Comparison of ENCODE assay signal across 17 cellular contexts in the genomic region with DNA sequence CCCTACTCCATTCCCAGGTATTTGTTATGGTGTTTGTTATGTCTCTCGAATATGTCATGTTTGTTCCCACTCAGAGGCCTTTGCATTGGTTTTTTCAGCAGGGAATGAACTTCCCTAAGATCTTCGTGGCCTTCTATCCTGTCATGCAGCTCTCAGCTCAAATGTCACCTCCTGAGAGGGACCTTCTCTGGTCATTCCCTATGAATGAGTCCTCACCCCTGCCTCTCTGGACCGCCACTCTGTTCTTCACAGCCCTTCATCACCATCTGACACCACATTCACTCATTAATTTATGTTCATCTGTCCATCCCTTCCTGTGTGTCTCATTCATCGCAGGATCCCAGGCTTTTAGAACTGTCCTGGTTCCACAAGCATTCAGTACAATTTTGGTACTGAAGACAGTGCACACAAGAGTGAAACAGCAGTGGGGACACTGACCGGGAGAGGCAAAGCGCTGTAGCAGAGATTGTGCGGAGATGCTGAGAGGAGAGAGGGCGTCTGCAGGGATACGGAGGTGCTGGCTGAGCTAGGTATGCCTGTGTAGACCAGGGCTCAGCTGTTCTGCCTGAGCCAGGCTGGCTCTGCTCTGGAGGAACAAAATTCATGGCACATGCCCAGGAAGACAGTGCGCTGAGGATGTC.
DNase-seq lines count a peak whose midpoint lies in the region; ATAC-seq, FAIRE-seq and TF ChIP-seq lines count a peak whose summit lies in the region.
"Had no signal": no experiment of that assay in that cellular context is flagged by ENCODE, and none has a peak within 500 bp of the region (broad histone marks: within the 10 kb centered on the region; RNA-seq: fewer than 3 reads in every experiment).

No MANE protein-coding gene starts in this region.

- no peaks in the 10 kb centered on the region for H3K4me1 Mint-ChIP-seq in activated naive CD4-positive, alpha-beta T cell treated with anti-CD3 and anti-CD28 coated beads, Interleukin-2, amount 10 ng/mL, durations not matched to agents 7 days and 5 days

- H3K9me3 Mint-ChIP-seq in activated naive CD4-positive, alpha-beta T cell treated with anti-CD3 and anti-CD28 coated beads, Interleukin-2, amount 10 ng/mL, durations not matched to agents 7 days and 5 days: no peaks in the 10 kb centered on the region

- DNase-seq in right atrium auricular region (ENCODE audit: low spot score) (peak; percentile 28), Right ventricle myocardium inferior (ENCODE audit: missing footprints) (no peak), caudate nucleus (lab: John Stamatoyannopoulos, UW) (peak in 1 of 61 donors; percentile 22), neuronal stem cell (ENCODE audit: low spot score) (no peak), anterior cingulate cortex (lab: John Stamatoyannopoulos, UW) (no peak), small intestine (no peak), frontal cortex (ENCODE audit: low spot score in 2 of 2) (no peak)
- DNase-seq in activated naive CD4-positive, alpha-beta T cell treated with anti-CD3 and anti-CD28 coated beads, Interleukin-2, amount 10 ng/mL, durations not matched to agents 7 days and 5 days: no peak
- DNase-seq: Karpas-422, NCI-H1092, NCI-H2107, NCI-H2227 treated with DMSO at 0.1 percent for 48 hours, NCI-H524 had no signal

- H3K27ac ChIP-seq in right atrium auricular region: no peak overlapping the region
- peak overlapping the region; percentile 75 for H3K27ac ChIP-seq in caudate nucleus (ENCODE audit: low read depth, low read length)
- no peak overlapping the region for H3K27ac ChIP-seq in neuronal stem cell (replicated peaks; ENCODE audit: low read length)
- no peak overlapping the region for H3K27ac ChIP-seq in small intestine (ENCODE audit: low read depth in 1 of 2, low read length in 1 of 2)
- H3K27ac ChIP-seq: BLaER1 had no signal

- FAIRE-seq in small intestine (lab: Jason Lieb, UNC): no peak
- FAIRE-seq in frontal cortex (lab: Jason Lieb, UNC): no peak
- FAIRE-seq: A204.1, GM12892 had no signal

- no peak overlapping the region for H2AFZ ChIP-seq in neuronal stem cell (ENCODE audit: low read length)

- no peak overlapping the region for H3K4me2 ChIP-seq in neuronal stem cell (ENCODE audit: insufficient read depth, low read length, poor library complexity, severe bottlenecking)
- H3K4me2 ChIP-seq: BLaER1 had no signal

- H2AK5ac ChIP-seq in neuronal stem cell (ENCODE audit: low read depth, low read length): no peak overlapping the region

- H2BK5ac ChIP-seq in neuronal stem cell (ENCODE audit: low read length): no peak overlapping the region

- no peaks in the 10 kb centered on the region for H3K9me3 ChIP-seq in right atrium auricular region
- H3K9me3 ChIP-seq in neuronal stem cell (replicated peaks in 1 of 2; ENCODE audit: control insufficient read depth in 2 of 2, insufficient read depth in 1 of 2, low read depth in 1 of 2, low read length in 2 of 2): no peaks in the 10 kb centered on the region
- no peaks in the 10 kb centered on the region for H3K9me3 ChIP-seq in small intestine (ENCODE audit: control insufficient read depth, low read depth)
- H3K9me3 ChIP-seq: BLaER1, MG63 had no signal

- no peak overlapping the region for H2BK15ac ChIP-seq in neuronal stem cell (ENCODE audit: low read length)

- peak overlapping the region; percentile 31 for H3K4ac ChIP-seq in neuronal stem cell (ENCODE audit: low read length)

- no peak overlapping the region for H4K91ac ChIP-seq in neuronal stem cell (ENCODE audit: low read depth, low read length, poor library complexity)

- no peak overlapping the region for H3K27ac Mint-ChIP-seq in activated naive CD4-positive, alpha-beta T cell treated with anti-CD3 and anti-CD28 coated beads, Interleukin-2, amount 10 ng/mL, durations not matched to agents 7 days and 5 days

- WGBS in neuronal stem cell (ENCODE audit: extremely low coverage in 2 of 2, insufficient read length in 2 of 2, insufficient replicate concordance in 1 of 2), 2 donors: no CpG with 5 or more reads among the region's 10 CpGs
- WGBS in small intestine, 3 donors: 93 to 95% (median 94%) methylated on average over 10 of the region's 10 CpGs

- CTCF ChIA-PET in activated naive CD4-positive, alpha-beta T cell treated with anti-CD3 and anti-CD28 coated beads, Interleukin-2, amount 10 ng/mL, durations not matched to agents 7 days and 5 days (lab: Charles Lee): no interaction called here

- no peaks in the 10 kb centered on the region for H3K36me3 ChIP-seq in right atrium auricular region
- no peaks in the 10 kb centered on the region for H3K36me3 ChIP-seq in neuronal stem cell (replicated peaks in 1 of 2; ENCODE audit: control insufficient read depth in 2 of 2, insufficient read depth in 2 of 2, low read length in 2 of 2)
- no peaks in the 10 kb centered on the region for H3K36me3 ChIP-seq in small intestine (ENCODE audit: control insufficient read depth in 2 of 2, insufficient read depth in 2 of 2, low read length in 2 of 2)
- H3K36me3 ChIP-seq: BLaER1, MG63 had no signal

- no peaks in the 10 kb centered on the region for H3K79me1 ChIP-seq in neuronal stem cell (ENCODE audit: low read depth, low read length)

- no peak for ATAC-seq in Right ventricle myocardium inferior

- H3K14ac ChIP-seq in neuronal stem cell (ENCODE audit: low read length): no peak overlapping the region

- H3K4me3 Mint-ChIP-seq in activated naive CD4-positive, alpha-beta T cell treated with anti-CD3 and anti-CD28 coated beads, Interleukin-2, amount 10 ng/mL, durations not matched to agents 7 days and 5 days: no peak overlapping the region

- no peak overlapping the region for H3K4me3 ChIP-seq in right atrium auricular region
- no peak overlapping the region for H3K4me3 ChIP-seq in neuronal stem cell (ENCODE audit: low read length in 2 of 2)
- H3K4me3 ChIP-seq in small intestine (ENCODE audit: low read depth in 1 of 2, low read length in 2 of 2): no peak overlapping the region
- H3K4me3 ChIP-seq: BLaER1, MG63 had no signal

- H3K27me3 ChIP-seq in right atrium auricular region (no peaks in the 10 kb centered on the region), neuronal stem cell (ENCODE audit: control insufficient read depth in 3 of 3, insufficient read depth in 3 of 3, low read depth in 1 of 3, low read length in 3 of 3) (no peaks in the 10 kb centered on the region), small intestine (ENCODE audit: control insufficient read depth in 2 of 2, insufficient read depth in 2 of 2, low read length in 2 of 2) (no peaks in the 10 kb centered on the region)
- H3K27me3 ChIP-seq: BLaER1, MG63 had no signal

- H3K4me1 ChIP-seq in right atrium auricular region (no peaks in the 10 kb centered on the region), neuronal stem cell (ENCODE audit: control insufficient read depth in 2 of 2, insufficient read depth in 1 of 2, low read depth in 1 of 2, low read length in 2 of 2) (peaks cover 0 to 3% of the 10 kb centered on the region in 2 donors), small intestine (ENCODE audit: control insufficient read depth in 2 of 2, insufficient read depth in 1 of 2, low read depth in 1 of 2, low read length in 1 of 2) (no peaks in the 10 kb centered on the region)
- H3K4me1 ChIP-seq: BLaER1 had no signal

- H3K23ac ChIP-seq in neuronal stem cell (ENCODE audit: low read depth, low read length, poor library complexity): no peak overlapping the region

- H4K8ac ChIP-seq in neuronal stem cell (ENCODE audit: low read depth, low read length): no peak overlapping the region

- intact Hi-C loops in Right ventricle myocardium inferior (cut with DNase I): no loop called here

- H3K27me3 Mint-ChIP-seq in activated naive CD4-positive, alpha-beta T cell treated with anti-CD3 and anti-CD28 coated beads, Interleukin-2, amount 10 ng/mL, durations not matched to agents 7 days and 5 days: no peaks in the 10 kb centered on the region

- no peak overlapping the region for H3K18ac ChIP-seq in neuronal stem cell (ENCODE audit: low read length)

- no peak overlapping the region for H3K9ac ChIP-seq in neuronal stem cell (ENCODE audit: low read depth, low read length, poor library complexity)
- H3K9ac ChIP-seq: BLaER1 had no signal

- no peak overlapping the region for H2BK120ac ChIP-seq in neuronal stem cell (ENCODE audit: low read depth, low read length)

- H2BK12ac ChIP-seq in neuronal stem cell (ENCODE audit: low read length): no peak overlapping the region

- H3K36me3 Mint-ChIP-seq in activated naive CD4-positive, alpha-beta T cell treated with anti-CD3 and anti-CD28 coated beads, Interleukin-2, amount 10 ng/mL, durations not matched to agents 7 days and 5 days: no peaks in the 10 kb centered on the region

- TF ChIP-seq CTCF in right atrium auricular region (IDR thresholded peaks at IDR 0.05): no peak
